Comparison of ENCODE assay signal across 8 cellular contexts in the genomic region with DNA sequence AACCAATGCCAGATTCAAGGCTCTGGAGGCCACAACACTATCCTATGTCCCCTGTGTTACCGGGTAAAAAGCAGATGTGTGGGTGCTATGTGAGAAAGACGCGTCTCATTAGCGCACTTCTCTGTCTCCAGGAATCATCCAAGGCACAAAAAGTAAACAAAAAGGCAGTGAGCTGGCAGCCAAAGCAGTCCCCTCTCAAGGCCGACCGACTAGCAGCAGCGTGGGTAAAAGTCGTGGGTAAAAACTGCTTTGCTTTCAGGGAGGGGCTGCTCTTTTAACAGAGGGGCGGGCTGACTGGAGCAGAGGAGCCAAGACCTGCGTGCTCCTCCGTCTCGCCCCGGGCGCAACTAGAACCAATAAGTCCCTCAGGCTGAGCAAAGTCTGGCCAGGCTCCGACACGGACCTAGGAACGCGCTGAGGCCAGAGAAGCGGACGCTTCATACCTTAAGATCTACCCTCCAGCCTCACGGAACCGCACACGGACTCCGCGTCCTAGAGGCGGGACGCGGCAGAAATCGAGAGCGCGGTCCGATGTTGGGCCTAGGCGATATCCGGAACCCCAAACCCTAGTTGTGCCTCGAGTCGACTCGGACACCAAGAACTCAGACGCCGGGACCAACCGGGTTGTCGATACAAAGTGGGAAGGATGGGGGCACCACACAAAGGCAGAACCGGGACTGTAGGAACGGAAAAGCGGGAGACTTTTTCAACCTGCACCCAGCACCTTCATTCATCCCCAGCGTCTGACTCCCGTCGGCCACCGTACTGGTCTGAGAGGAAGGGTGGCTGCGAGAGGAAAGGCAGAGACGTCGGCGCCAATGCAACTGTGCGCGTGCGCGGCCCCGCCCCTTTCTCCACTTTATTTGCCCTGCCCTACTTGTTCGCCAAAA. TPM values are rescaled to one million over a fixed set of nuclear protein-coding genes. Genes with fewer than 3 reads are reported as not detected.
DNase-seq lines count a peak whose midpoint lies in the region; ATAC-seq and TF ChIP-seq lines count a peak whose summit lies in the region.

A gene with protein sequence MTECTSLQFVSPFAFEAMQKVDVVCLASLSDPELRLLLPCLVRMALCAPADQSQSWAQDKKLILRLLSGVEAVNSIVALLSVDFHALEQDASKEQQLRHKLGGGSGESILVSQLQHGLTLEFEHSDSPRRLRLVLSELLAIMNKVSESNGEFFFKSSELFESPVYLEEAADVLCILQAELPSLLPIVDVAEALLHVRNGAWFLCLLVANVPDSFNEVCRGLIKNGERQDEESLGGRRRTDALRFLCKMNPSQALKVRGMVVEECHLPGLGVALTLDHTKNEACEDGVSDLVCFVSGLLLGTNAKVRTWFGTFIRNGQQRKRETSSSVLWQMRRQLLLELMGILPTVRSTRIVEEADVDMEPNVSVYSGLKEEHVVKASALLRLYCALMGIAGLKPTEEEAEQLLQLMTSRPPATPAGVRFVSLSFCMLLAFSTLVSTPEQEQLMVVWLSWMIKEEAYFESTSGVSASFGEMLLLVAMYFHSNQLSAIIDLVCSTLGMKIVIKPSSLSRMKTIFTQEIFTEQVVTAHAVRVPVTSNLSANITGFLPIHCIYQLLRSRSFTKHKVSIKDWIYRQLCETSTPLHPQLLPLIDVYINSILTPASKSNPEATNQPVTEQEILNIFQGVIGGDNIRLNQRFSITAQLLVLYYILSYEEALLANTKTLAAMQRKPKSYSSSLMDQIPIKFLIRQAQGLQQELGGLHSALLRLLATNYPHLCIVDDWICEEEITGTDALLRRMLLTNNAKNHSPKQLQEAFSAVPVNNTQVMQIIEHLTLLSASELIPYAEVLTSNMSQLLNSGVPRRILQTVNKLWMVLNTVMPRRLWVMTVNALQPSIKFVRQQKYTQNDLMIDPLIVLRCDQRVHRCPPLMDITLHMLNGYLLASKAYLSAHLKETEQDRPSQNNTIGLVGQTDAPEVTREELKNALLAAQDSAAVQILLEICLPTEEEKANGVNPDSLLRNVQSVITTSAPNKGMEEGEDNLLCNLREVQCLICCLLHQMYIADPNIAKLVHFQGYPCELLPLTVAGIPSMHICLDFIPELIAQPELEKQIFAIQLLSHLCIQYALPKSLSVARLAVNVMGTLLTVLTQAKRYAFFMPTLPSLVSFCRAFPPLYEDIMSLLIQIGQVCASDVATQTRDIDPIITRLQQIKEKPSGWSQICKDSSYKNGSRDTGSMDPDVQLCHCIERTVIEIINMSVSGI (minus strand): TSS at position 772 of the 890 bp plus-strand sequence. CDS start 1,338 bp downstream, outside the sequence.

- peak within 1 kb of the TSS; percentile 81 for H3K4me3 ChIP-seq in BE2C (ENCODE audit: low read depth, low read length)
- peak within 1 kb of the TSS; percentile 59 to 76 (median 66) for H3K4me3 ChIP-seq in right lobe of liver

- WGBS in right lobe of liver (ENCODE audit: insufficient coverage, low coverage, low lambda C conversion rate, missing lambda C conversion rate): under 1% methylated on average over 19 of the region's 58 CpGs

- intact Hi-C loops in right lobe of liver (cut with DNase I): no loop called here

- peak within 1 kb of the TSS; percentile 53 to 75 (median 73) for H3K27ac ChIP-seq in right lobe of liver

- 0 out of 2 replicates have a peak, but pooled peaks cover 3% of the 10 kb centered on the region for H3K4me1 ChIP-seq in BE2C
- H3K4me1 ChIP-seq in right lobe of liver: peaks cover 0 to 7% (median 2%) of the 10 kb centered on the region in 4 donors

- DNase-seq in BE2C: peak; percentile 96
- DNase-seq in NCI-H748 treated with DMSO at 0.1 percent for 48 hours (lab: John Stamatoyannopoulos, UW): peak; percentile 84
- peak; percentile 91 to 92 for DNase-seq in activated CD4-positive, alpha-beta T cell treated with anti-CD3 and anti-CD28 coated beads, Interleukin-2, amount 50 U/mL, for 24 hours (ENCODE audit: low read depth in 1 of 2, low spot score in 1 of 2)
- peak; percentile 89 to 95 for DNase-seq in dermis microvascular lymphatic vessel endothelial cell (ENCODE audit: low read depth in 2 of 2)
- peak; percentile 95 to 97 (median 97) for DNase-seq in right lobe of liver
- DNase-seq in stimulated activated CD4-positive, alpha-beta T cell treated with anti-CD3 and anti-CD28 coated beads, Interleukin-4, amount 100 ng/mL, for 24 hours: peak; percentile 96

- peak; percentile 83 for TF ChIP-seq POLR2A in right lobe of liver (IDR thresholded peaks at IDR 0.05)

- H3K36me3 ChIP-seq in BE2C: peaks cover 16% of the 10 kb centered on the region
- H3K36me3 ChIP-seq in right lobe of liver: peaks cover 0 to 8% (median 0%) of the 10 kb centered on the region in 4 donors

- no peak for TF ChIP-seq CTCF in BE2C (IDR thresholded peaks at IDR 0.05; ENCODE audit: low read depth, low read length)
- TF ChIP-seq CTCF in right lobe of liver (IDR thresholded peaks at IDR 0.05): no peak

- no peaks in the 10 kb centered on the region for H3K9me3 ChIP-seq in BE2C
- no peaks in the 10 kb centered on the region for H3K9me3 ChIP-seq in right lobe of liver

- no peaks in the 10 kb centered on the region for H3K27me3 ChIP-seq in BE2C
- H3K27me3 ChIP-seq in right lobe of liver: no peaks in the 10 kb centered on the region

- ATAC-seq in GM19395 (IDR thresholded peaks at IDR 0.05; ENCODE audit: unreplicated experiment) (peak; percentile 84), HG03565 (IDR thresholded peaks at IDR 0.05; ENCODE audit: unreplicated experiment) (peak; percentile 72), right lobe of liver (peak; percentile 95 to 97 (median 96))

RNA-seq across cellular contexts. Expression of the gene that starts here (rescaled TPM):
- polyA plus RNA-seq in BE2C (2012; ENCODE audit: insufficient read depth, insufficient read length, low read depth): 8.9 TPM
- total RNA-seq in dermis microvascular lymphatic vessel endothelial cell (14.4 and 18.0 TPM in 2 replicates), right lobe of liver (1 to 10 TPM; 4.2 to 6.5 (median 4.9) TPM)

Comparison
In these comparisons a context has a peak if more than half of its experiments do, and no peak if none do; other contexts are left out.
1. Peak in every context shown above with its lines: DNase-seq, ATAC-seq, H3K4me3 ChIP-seq and H3K27ac ChIP-seq.